ENCODE assay signal across 11 cellular contexts in the genomic region with DNA sequence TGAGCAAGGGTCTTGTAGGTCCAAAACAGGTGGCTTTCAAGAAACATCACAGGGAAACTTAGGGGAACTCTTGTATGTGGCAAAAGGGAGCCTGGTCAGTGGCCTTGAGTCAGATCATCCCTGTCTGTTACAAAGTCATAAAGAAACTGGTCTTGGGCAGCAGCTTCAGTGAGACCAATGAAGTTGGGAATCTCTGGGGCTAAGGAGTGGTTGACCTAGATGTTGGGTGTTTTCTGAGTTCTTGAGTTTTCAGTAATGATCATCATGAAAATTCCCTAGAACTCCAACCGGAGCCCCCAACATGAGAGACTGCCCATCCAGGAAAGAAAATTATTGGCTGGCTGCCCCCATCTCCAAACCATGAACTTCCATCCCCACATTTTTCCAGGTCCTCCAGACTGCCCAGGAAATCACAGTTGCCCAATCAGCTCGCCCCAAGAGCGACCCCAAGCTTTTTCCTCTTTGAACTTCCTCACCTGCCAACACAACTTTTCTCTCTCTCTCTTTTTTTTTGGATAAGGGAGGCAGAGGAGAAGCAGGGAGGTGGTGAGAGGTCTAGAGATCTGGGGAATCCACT. TPM values are rescaled to one million over a fixed set of nuclear protein-coding genes. Genes with fewer than 3 reads are reported as not detected.
A peak's percentile ranks its signal among the peaks of the same experiment; 100 is the strongest.
DNase-seq lines count a peak whose midpoint lies in the region; ATAC-seq lines count a peak whose summit lies in the region.
"Had no signal": no experiment of that assay in that cellular context is flagged by ENCODE, and none has a peak within 500 bp of the region (broad histone marks: within the 10 kb centered on the region; RNA-seq: fewer than 3 reads in every experiment).

No MANE protein-coding gene starts in this region.

- no peak overlapping the region for H3K9ac ChIP-seq in SK-N-MC (ENCODE audit: insufficient read length)

- H3K27me3 Mint-ChIP-seq in activated CD4-positive, alpha-beta T cell treated with anti-CD3 and anti-CD28 coated beads for 36 hours, result no peaks in the 10 kb centered on the region
- H3K27me3 Mint-ChIP-seq in stimulated activated memory B cell treated with anti-CD40 and anti-IgM and Interleukin-4, amounts not matched to agents 10 μg/mL and 1 μg/mL and 100 μg/mL, for 72 hours, result no peaks in the 10 kb centered on the region

- H3K27ac ChIP-seq in SK-N-MC, result 0 out of 2 replicates have a peak overlapping the region, but pooled peaks have one; percentile 48

- intact Hi-C loops in activated CD4-positive, alpha-beta T cell treated with anti-CD3 and anti-CD28 coated beads for 36 hours (cut with DNase I, micrococcal nuclease), result loop anchor here (1.0 to 10.0 kb wide), 14 partner anchors 20 to 1105 kb away; a partner anchor contains a TSS

- H3K4me3 Mint-ChIP-seq in activated CD4-positive, alpha-beta T cell treated with anti-CD3 and anti-CD28 coated beads for 36 hours, result peak overlapping the region; percentile 94
- H3K4me3 Mint-ChIP-seq in stimulated activated memory B cell treated with anti-CD40 and anti-IgM and Interleukin-4, amounts not matched to agents 10 μg/mL and 1 μg/mL and 100 μg/mL, for 72 hours, result peak overlapping the region; percentile 92

- CTCF ChIA-PET in activated CD4-positive, alpha-beta T cell treated with anti-CD3 and anti-CD28 coated beads for 36 hours (lab: Charles Lee), result interaction anchor here (0.6 to 18.2 kb wide), 33 partner anchors 12 to 1118 kb away, joined by 3 to 403 read pairs (median 4); a partner anchor contains a TSS

- H3K27ac Mint-ChIP-seq in activated CD4-positive, alpha-beta T cell treated with anti-CD3 and anti-CD28 coated beads for 36 hours, result peak overlapping the region; percentile 98
- H3K27ac Mint-ChIP-seq in stimulated activated memory B cell treated with anti-CD40 and anti-IgM and Interleukin-4, amounts not matched to agents 10 μg/mL and 1 μg/mL and 100 μg/mL, for 72 hours, result peak overlapping the region; percentile 89

- H3K36me3 ChIP-seq in SK-N-MC (ENCODE audit: insufficient read depth, low read length), result no peaks in the 10 kb centered on the region
- H3K36me3 ChIP-seq: right atrium auricular region had no signal

- no peaks in the 10 kb centered on the region for H3K9me3 ChIP-seq in SK-N-MC (ENCODE audit: low read depth, low read length)
- H3K9me3 ChIP-seq: right atrium auricular region had no signal

- H3K9me3 Mint-ChIP-seq in activated CD4-positive, alpha-beta T cell treated with anti-CD3 and anti-CD28 coated beads for 36 hours (ENCODE audit: low read depth), result no peaks in the 10 kb centered on the region
- no peaks in the 10 kb centered on the region for H3K9me3 Mint-ChIP-seq in stimulated activated memory B cell treated with anti-CD40 and anti-IgM and Interleukin-4, amounts not matched to agents 10 μg/mL and 1 μg/mL and 100 μg/mL, for 72 hours

- DNase-seq in activated CD4-positive, alpha-beta T cell treated with anti-CD3 and anti-CD28 coated beads for 36 hours, result no peak
- DNase-seq in activated CD4-positive, alpha-beta T cell treated with anti-CD3 and anti-CD28 coated beads, Interleukin-2, amount 50 U/mL, for 4 hours, result no peak
- DNase-seq in SK-N-MC (ENCODE audit: low read depth, low spot score) (no peak), iPS-NIHi11 (ENCODE audit: low spot score) (no peak), NCI-H1930 (lab: John Stamatoyannopoulos, UW) (no peak), HK-2 (ENCODE audit: unreplicated experiment) (no peak)
- DNase-seq: NCI-H526 had no signal

- ATAC-seq in activated CD4-positive, alpha-beta T cell treated with anti-CD3 and anti-CD28 coated beads for 36 hours, result no peak
- peak; percentile 39 for ATAC-seq in HG02759 (IDR thresholded peaks at IDR 0.05; ENCODE audit: unreplicated experiment)
- ATAC-seq in stimulated activated memory B cell treated with anti-CD40 and anti-IgM and Interleukin-4, amounts not matched to agents 10 μg/mL and 1 μg/mL and 100 μg/mL, for 72 hours, result peak; percentile 52

- peaks cover 88% of the 10 kb centered on the region for H3K36me3 Mint-ChIP-seq in activated CD4-positive, alpha-beta T cell treated with anti-CD3 and anti-CD28 coated beads for 36 hours (ENCODE audit: low read depth)
- peaks cover 80% of the 10 kb centered on the region for H3K36me3 Mint-ChIP-seq in stimulated activated memory B cell treated with anti-CD40 and anti-IgM and Interleukin-4, amounts not matched to agents 10 μg/mL and 1 μg/mL and 100 μg/mL, for 72 hours

- no peak overlapping the region for H3K4me3 ChIP-seq in SK-N-MC

- POLR2A ChIA-PET in activated CD4-positive, alpha-beta T cell treated with anti-CD3 and anti-CD28 coated beads for 36 hours (lab: Charles Lee), result interaction anchor here (0.5 to 9.7 kb wide), 36 partner anchors 10 to 1369 kb away, joined by 3 to 195 read pairs (median 6); a partner anchor contains a TSS

- H3K4me1 Mint-ChIP-seq in activated CD4-positive, alpha-beta T cell treated with anti-CD3 and anti-CD28 coated beads for 36 hours, result peaks cover 56% of the 10 kb centered on the region
- peaks cover 64% of the 10 kb centered on the region for H3K4me1 Mint-ChIP-seq in stimulated activated memory B cell treated with anti-CD40 and anti-IgM and Interleukin-4, amounts not matched to agents 10 μg/mL and 1 μg/mL and 100 μg/mL, for 72 hours

RNA-seq across cellular contexts. Expression of a gene that starts 3.9 kb away (rescaled TPM):
- 100 to 1,000 TPM; 325 to 389 TPM for total RNA-seq in activated CD4-positive, alpha-beta T cell treated with anti-CD3 and anti-CD28 coated beads for 36 hours

RNA-seq across cellular contexts. Expression of a gene that starts 60.0 kb away (rescaled TPM):
- 10 to 100 TPM; 10.8 to 12.8 TPM for total RNA-seq in activated CD4-positive, alpha-beta T cell treated with anti-CD3 and anti-CD28 coated beads for 36 hours
- total RNA-seq: A673, right atrium auricular region had no signal
